In genomic region chr12:49827351-49828099, GRCh38 we compare ENCODE assay signal across 8 cellular contexts. TPM values are rescaled to one million over a fixed set of nuclear protein-coding genes. Genes with fewer than 3 reads are reported as not detected.
A peak's percentile ranks its signal among the peaks of the same experiment; 100 is the strongest.
DNase-seq lines count a peak whose midpoint lies in the region; ATAC-seq, FAIRE-seq and TF ChIP-seq lines count a peak whose summit lies in the region.

No MANE protein-coding gene starts in this region.

- no peaks in the 10 kb centered on the region for H3K9me3 ChIP-seq in HUES6 (ENCODE audit: control insufficient read depth, insufficient read depth, low read depth, low read length)
- no peaks in the 10 kb centered on the region for H3K9me3 ChIP-seq in SU-DHL-6 (ENCODE audit: insufficient read depth, low read length)
- H3K9me3 ChIP-seq in GM12878 (replicated peaks; ENCODE audit: control insufficient read depth, insufficient read depth, low read length) = no peaks in the 10 kb centered on the region
- no peaks in the 10 kb centered on the region for H3K9me3 ChIP-seq in hepatocyte (ENCODE audit: low read depth)

- H3K79me2 ChIP-seq in SU-DHL-6 (ENCODE audit: insufficient read depth, low read length) (no peaks in the 10 kb centered on the region), GM12878 (ENCODE audit: control insufficient read depth, insufficient read depth, low read length) (peaks cover 19% of the 10 kb centered on the region), hepatocyte (peaks cover 56% of the 10 kb centered on the region)

- H3F3A ChIP-seq in SU-DHL-6 (ENCODE audit: insufficient read depth) = no peaks in the 10 kb centered on the region

- H3K9me2 ChIP-seq in SU-DHL-6 (replicated peaks; ENCODE audit: insufficient read depth, low read length) (no peaks in the 10 kb centered on the region), hepatocyte (replicated peaks; ENCODE audit: insufficient read depth) (no peaks in the 10 kb centered on the region)

- peak overlapping the region; percentile 66 for H3K4me3 ChIP-seq in HUES6 (ENCODE audit: low read depth, low read length)
- H3K4me3 ChIP-seq in SU-DHL-6 (ENCODE audit: insufficient read depth, low read length, poor library complexity, severe bottlenecking) = peak overlapping the region; percentile 71
- H3K4me3 ChIP-seq in GM12878 = peak overlapping the region; percentile 99
- H3K4me3 ChIP-seq in hepatocyte = peak overlapping the region; percentile 84

- H3K36me3 ChIP-seq in HUES6 (ENCODE audit: control insufficient read depth, insufficient read depth, low read length) (no peaks in the 10 kb centered on the region), SU-DHL-6 (ENCODE audit: low read length) (no peaks in the 10 kb centered on the region), GM12878 (ENCODE audit: control insufficient read depth in 2 of 2, insufficient read depth in 2 of 2, low read length in 1 of 2) (no peaks in the 10 kb centered on the region; a peak in 1 of 4 replicates), hepatocyte (replicated peaks; ENCODE audit: insufficient read depth, low read depth) (no peaks in the 10 kb centered on the region)

- no TSS peak for BruUV-seq in GM12878 (replicated peaks; lab: Mats Ljungman, UMichigan)

- WGBS in GM12878 (ENCODE audit: insufficient coverage, insufficient replicate concordance, low lambda C conversion rate, missing lambda C conversion rate) = 25% methylated on average over 28 of the region's 38 CpGs
- WGBS in hepatocyte (ENCODE audit: low lambda C conversion rate, missing lambda C conversion rate) = 3% methylated on average over 26 of the region's 38 CpGs

- H3K27ac ChIP-seq in HUES6 (ENCODE audit: low read depth, low read length) (peak overlapping the region; percentile 6; the same call in 1 of the 2 replicates), SU-DHL-6 (ENCODE audit: low read depth, low read length) (no peak overlapping the region), GM12878 (ENCODE audit: control insufficient read depth, insufficient read depth) (peak overlapping the region; percentile 51; the same call in 1 of the 2 replicates), hepatocyte (peak overlapping the region; percentile 92)

- in situ Hi-C loops in GM12878 (cut with MboI) = no loop called here

- RAD21 ChIA-PET in GM12878 (lab: Charles Lee; ENCODE audit: unreplicated experiment) = interaction anchor here (0.9 to 1.6 kb wide), 6 partner anchors 11 to 124 kb away, joined by 3 to 13 read pairs (median 5); partner anchors contain the start of genes BCDIN3D and TMBIM6

- no peak for TF ChIP-seq POLR2A in GM12878 (IDR thresholded peaks at IDR 0.05; ENCODE audit: low read depth, low read length)

- H3K9ac ChIP-seq in HUES6 (ENCODE audit: low read length) (peak overlapping the region; percentile 69), SU-DHL-6 (ENCODE audit: low read length) (peak overlapping the region; percentile 59; the same call in 1 of the 2 replicates), GM12878 (ENCODE audit: control insufficient read depth, insufficient read depth, low read length) (peak overlapping the region; percentile 71)

- H3K4me2 ChIP-seq in SU-DHL-6 (ENCODE audit: low read depth, low read length, poor library complexity, severe bottlenecking) (peak overlapping the region; percentile 78), GM12878 (ENCODE audit: control insufficient read depth, insufficient read depth) (peak overlapping the region; percentile 93), hepatocyte (peak overlapping the region; percentile 83)

- no peak overlapping the region for H2AFZ ChIP-seq in SU-DHL-6 (ENCODE audit: low read depth, low read length, severe bottlenecking)
- H2AFZ ChIP-seq in GM12878 (ENCODE audit: control insufficient read depth, low read depth, low read length) = peak overlapping the region; percentile 45
- H2AFZ ChIP-seq in hepatocyte = peak overlapping the region; percentile 54

- H3K27me3 ChIP-seq in HUES6 (ENCODE audit: control insufficient read depth, insufficient read depth, low read length) (no peaks in the 10 kb centered on the region), SU-DHL-6 (ENCODE audit: low read length) (no peaks in the 10 kb centered on the region), GM12878 (replicated peaks in 1 of 2; ENCODE audit: control insufficient read depth in 2 of 2, insufficient read depth in 2 of 2, low read length in 1 of 2) (no peaks in the 10 kb centered on the region), hepatocyte (no peaks in the 10 kb centered on the region)

- H4K20me1 ChIP-seq in SU-DHL-6 (ENCODE audit: low read depth, low read length) (no peaks in the 10 kb centered on the region), GM12878 (ENCODE audit: control insufficient read depth, insufficient read depth) (0 out of 2 replicates have a peak, but pooled peaks cover 3% of the 10 kb centered on the region), hepatocyte (ENCODE audit: insufficient read depth, poor library complexity, severe bottlenecking) (peaks cover 35% of the 10 kb centered on the region)

- POLR2A ChIA-PET in GM12878 (lab: Charles Lee) = interaction anchor here (0.6 to 1.3 kb wide), 7 partner anchors 12 to 926 kb away, joined by 3 to 7 read pairs (median 4); partner anchors contain the start of gene BCDIN3D

- no peak for TF ChIP-seq EP300 in GM12878 (IDR thresholded peaks at IDR 0.05; ENCODE audit: borderline replicate concordance in 1 of 2, control insufficient read depth in 1 of 2, low read depth in 2 of 2, low read length in 2 of 2)

- intact Hi-C loops in GM12878 (cut with micrococcal nuclease; ENCODE audit: unreplicated experiment) = loop anchor here (1.0 kb wide), 1 partner anchor 15 kb away; no protein-coding TSS in a partner anchor

- no peak for TF ChIP-seq RAD21 in GM12878 (IDR thresholded peaks at IDR 0.05; ENCODE audit: insufficient read depth, low read depth, low read length)

- CTCF ChIA-PET in GM12878 (lab: Yijun Ruan, JAX) = interaction anchor here (1.0 to 7.7 kb wide), 5 partner anchors 12 to 140 kb away, joined by 4 to 61 read pairs (median 11); partner anchors contain the start of gene TMBIM6

- FAIRE-seq in GM12878 (lab: Jason Lieb, UNC) = no peak

- peak; percentile 50 for ATAC-seq in GM12878
- no peak for ATAC-seq in GM18870 (IDR thresholded peaks at IDR 0.05; ENCODE audit: unreplicated experiment)

- H3K4me1 ChIP-seq in HUES6 (ENCODE audit: control insufficient read depth, insufficient read depth, low read length) (peaks cover 39% of the 10 kb centered on the region), GM12878 (ENCODE audit: control insufficient read depth, insufficient read depth, low read length) (peaks cover 26% of the 10 kb centered on the region), hepatocyte (ENCODE audit: insufficient read depth) (peaks cover 23% of the 10 kb centered on the region)

- DNase-seq in NCI-H345 (lab: John Stamatoyannopoulos, UW) (peak; percentile 13), NCI-H345 treated with DMSO at 0.1 percent for 48 hours (lab: John Stamatoyannopoulos, UW; ENCODE audit: unreplicated experiment) (no peak), GM12878 (ENCODE audit: low read depth, low spot score) (no peak), hepatocyte (ENCODE audit: low spot score) (peak; percentile 83), putamen (ENCODE audit: low spot score) (peak; percentile 74)

- SMC1A ChIA-PET in GM12878 (lab: Charles Lee; ENCODE audit: uncharacterized antibody, unreplicated experiment) = interaction anchor here (0.7 to 5.3 kb wide), 6 partner anchors 12 to 86 kb away, joined by 3 to 32 read pairs (median 4); partner anchors contain the start of genes BCDIN3D and TMBIM6

- TF ChIP-seq CTCF in SU-DHL-6 (IDR thresholded peaks at IDR 0.05; ENCODE audit: insufficient read depth, low read length, poor library complexity, severe bottlenecking) = no peak
- TF ChIP-seq CTCF in GM12878 (IDR thresholded peaks at IDR 0.05 in 2 of 3, conservative IDR thresholded peaks at IDR 0.05 in 1 of 3; ENCODE audit: control insufficient read depth in 2 of 3, extremely low read depth in 1 of 3, insufficient read depth in 1 of 3, low read depth in 3 of 3, low read length in 3 of 3) = no peak
- no peak for TF ChIP-seq CTCF in hepatocyte (IDR thresholded peaks at IDR 0.05; ENCODE audit: poor library complexity)

TF ChIP-seq in GM12878, 131 proteins besides CTCF, POLR2A, EP300 and RAD21 (continues in another document):
- no peak for TF ChIP-seq RAD51 (IDR thresholded peaks at IDR 0.05)

RNA-seq across cellular contexts. Expression of gene NCKAP5L, which starts 0.7 kb away (rescaled TPM):
- total RNA-seq in GM12878 (2013; cell fraction: nucleolus; rRNA removed) = 37.5 and 39.4 TPM in 2 replicates
- 8.2 TPM in 2 replicates for total RNA-seq in GM12878 (2014; rRNA removed)
- 4.3 and 4.4 TPM in 2 replicates for total RNA-seq in GM12878 (2014; rRNA removed; fragmentation: Illumina TruSeq; extraction: Trizol)
- total RNA-seq in GM12878 (2021) = 14.8 and 15.8 TPM in 2 replicates
- polyA plus RNA-seq in GM12878 (2011; ENCODE audit: low read depth) = 1.6 TPM
- polyA plus RNA-seq in GM12878 (2011; rRNA removed) = 2.1 and 3.1 TPM in 2 replicates
- polyA plus RNA-seq in GM12878 (2011; cell fraction: cytosol; rRNA removed) = 3.0 and 4.2 TPM in 2 replicates
- 17.3 and 21.6 TPM in 2 replicates for polyA plus RNA-seq in GM12878 (2011; cell fraction: nucleus; rRNA removed)
- 5.6 and 6.3 TPM in 2 replicates for polyA plus RNA-seq in GM12878 (2012)
- polyA plus RNA-seq in GM12878 (2014; fragmentation: Illumina TruSeq; extraction: Trizol) = 1.1 and 3.4 TPM in 2 replicates
- under 1 TPM; 0.03 to 0.16 TPM for polyA plus RNA-seq in GM12878 (2014; fragmentation: Nextera tagmentation; extraction: Ambion mirVana)
- 8.1 and 10.7 TPM in 2 replicates for polyA plus RNA-seq in GM12878 (2014; rRNA removed)
- 1 to 10 TPM; 4.4 to 5.5 TPM for polyA plus RNA-seq in GM12878 (2016; fragmentation: Nextera tagmentation; extraction: Ambion mirVana)
- polyA minus RNA-seq in GM12878 (2011; rRNA and poly(A)+ RNA removed) = 7.7 and 11.0 TPM in 2 replicates
- polyA minus RNA-seq in GM12878 (2011; cell fraction: cytosol; rRNA and poly(A)+ RNA removed) = 4.1 and 5.1 TPM in 2 replicates
- 8.6 and 13.6 TPM in 2 replicates for polyA minus RNA-seq in GM12878 (2011; cell fraction: nucleus; rRNA and poly(A)+ RNA removed)
- total RNA-seq in hepatocyte = 13.1 and 14.5 TPM in 2 replicates
- polyA plus RNA-seq in hepatocyte = 26.7 and 32.0 TPM in 2 replicates

RNA-seq across cellular contexts. Expression of gene BCDIN3D, which starts 15.4 kb away (rescaled TPM):
- total RNA-seq in GM12878 (2013; cell fraction: nucleolus; rRNA removed) = 7.3 and 8.3 TPM in 2 replicates
- total RNA-seq in GM12878 (2014; rRNA removed) (5.8 and 6.0 TPM in 2 replicates), GM12878 (2014; rRNA removed; fragmentation: Illumina TruSeq; extraction: Trizol) (6.2 and 6.4 TPM in 2 replicates), GM12878 (2021) (5.6 and 7.1 TPM in 2 replicates), hepatocyte (4.5 and 5.6 TPM in 2 replicates)
- 2.5 TPM for polyA plus RNA-seq in GM12878 (2011; ENCODE audit: low read depth)
- polyA plus RNA-seq in GM12878 (2011; rRNA removed) (3.7 and 4.1 TPM in 2 replicates), GM12878 (2014; fragmentation: Illumina TruSeq; extraction: Trizol) (6.7 and 7.8 TPM in 2 replicates), GM12878 (2014; fragmentation: Nextera tagmentation; extraction: Ambion mirVana) (1 to 10 TPM; 5.5 to 6.3 TPM), GM12878 (2014; rRNA removed) (4.7 and 7.2 TPM in 2 replicates), GM12878 (2016; fragmentation: Nextera tagmentation; extraction: Ambion mirVana) (1 to 10 TPM; 6.5 to 6.8 TPM), hepatocyte (3.5 and 5.0 TPM in 2 replicates)
- polyA plus RNA-seq in GM12878 (2011; cell fraction: cytosol; rRNA removed) = 3.5 and 4.0 TPM in 2 replicates
- 2.6 and 2.9 TPM in 2 replicates for polyA plus RNA-seq in GM12878 (2011; cell fraction: nucleus; rRNA removed)
- polyA plus RNA-seq in GM12878 (2012) = 3.0 and 4.6 TPM in 2 replicates
- 5.0 and 8.6 TPM in 2 replicates for polyA minus RNA-seq in GM12878 (2011; rRNA and poly(A)+ RNA removed)
- polyA minus RNA-seq in GM12878 (2011; cell fraction: cytosol; rRNA and poly(A)+ RNA removed) = 1.8 and 1.9 TPM in 2 replicates
- 3.1 and 6.7 TPM in 2 replicates for polyA minus RNA-seq in GM12878 (2011; cell fraction: nucleus; rRNA and poly(A)+ RNA removed)

Comparison
In these comparisons a context has a peak if more than half of its experiments do, and no peak if none do; other contexts are left out.
1. DNase-seq: peak in NCI-H345 (single experiment), hepatocyte (single experiment) and putamen (single experiment); none in NCI-H345 treated with DMSO at 0.1 percent for 48 hours (single experiment) and GM12878 (single experiment).
2. Peak in every context shown above with its lines, with median percentiles within 50 percentile points of each other: H3K4me3 ChIP-seq, H3K9ac ChIP-seq and H3K4me2 ChIP-seq.